In the genomic region with DNA sequence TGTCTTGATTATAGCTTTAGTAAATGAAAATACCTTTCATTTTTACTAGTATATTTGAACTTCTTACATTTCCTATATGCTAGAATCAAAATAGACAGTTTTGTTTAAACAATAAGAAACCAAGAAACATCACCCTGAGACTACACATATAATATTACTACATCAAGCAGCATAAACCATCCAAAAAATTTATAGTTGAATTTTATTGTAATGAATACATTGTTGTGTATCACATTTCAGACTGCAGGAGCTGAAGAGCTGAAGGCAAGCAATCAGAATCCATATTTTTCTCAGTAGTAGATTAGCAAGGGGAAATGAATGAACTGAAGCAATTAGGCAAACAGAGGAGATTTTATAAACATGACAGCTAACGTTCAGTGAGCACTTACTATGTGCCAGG, we compare ENCODE assay signal across 24 cellular contexts.
"Had no signal": no experiment of that assay in that cellular context is flagged by ENCODE, and none has a peak within 500 bp of the region (broad histone marks: within the 10 kb centered on the region; RNA-seq: fewer than 3 reads in every experiment).

No MANE protein-coding gene starts in this region.

- H3K9me3 Mint-ChIP-seq: natural killer cell; stimulated activated effector memory CD8-positive, alpha-beta T cell treated with anti-CD3 and anti-CD28 coated beads, Interleukin-12 subunit alpha, Interleukin-12 subunit beta, amount 100 ng/mL, for 72 hours had no signal

- H3K9me3 ChIP-seq: left lung, ovary, right atrium auricular region, spleen, suprapubic skin, thoracic aorta, tibial artery, upper lobe of right lung had no signal

- H3K27me3 Mint-ChIP-seq: progenitor cell of endocrine pancreas; stimulated activated naive CD8-positive, alpha-beta T cell treated with anti-CD3 and anti-CD28 coated beads, Interleukin-15, Interleukin-2, amounts not matched to agents 100 ng/mL and 50 ng/mL, for 24 hours had no signal

- H3K4me1 ChIP-seq: left lung, right atrium auricular region, spleen, suprapubic skin, upper lobe of right lung had no signal

- H3K4me1 Mint-ChIP-seq: naive B cell; natural killer cell; stimulated activated effector memory CD8-positive, alpha-beta T cell treated with anti-CD3 and anti-CD28 coated beads, Interleukin-12 subunit alpha, Interleukin-12 subunit beta, amount 100 ng/mL, for 72 hours had no signal

- H3K4me3 ChIP-seq: left lung, lung, ovary, right atrium auricular region, spleen, suprapubic skin, thoracic aorta, tibial artery, upper lobe of right lung had no signal

- H3K27me3 ChIP-seq: left lung, ovary, right atrium auricular region, spleen, suprapubic skin, tibial artery, upper lobe of right lung had no signal

- DNase-seq: hippocampal formation; kidney; left colon; left lung; mesendoderm; naive B cell; natural killer cell; ovary; small intestine; spleen; stimulated activated CD4-positive, alpha-beta T cell treated with anti-CD3 and anti-CD28 coated beads, Interleukin-4, amount 100 ng/mL, for 24 hours; stimulated activated naive CD4-positive, alpha-beta T cell; tibial artery; trophoblast cell; upper lobe of right lung had no signal

- H3K36me3 Mint-ChIP-seq: mesothelial cell of epicardium; naive B cell; natural killer cell; stimulated activated effector memory CD8-positive, alpha-beta T cell treated with anti-CD3 and anti-CD28 coated beads, Interleukin-12 subunit alpha, Interleukin-12 subunit beta, amount 100 ng/mL, for 72 hours had no signal

- H3K4me3 Mint-ChIP-seq: mesothelial cell of epicardium; naive B cell; natural killer cell; stimulated activated effector memory CD8-positive, alpha-beta T cell treated with anti-CD3 and anti-CD28 coated beads, Interleukin-12 subunit alpha, Interleukin-12 subunit beta, amount 100 ng/mL, for 72 hours; stimulated activated naive CD8-positive, alpha-beta T cell treated with anti-CD3 and anti-CD28 coated beads, Interleukin-15, Interleukin-2, amounts not matched to agents 100 ng/mL and 50 ng/mL, for 24 hours had no signal

- H3K27ac ChIP-seq: left lung, ovary, right atrium auricular region, spleen, suprapubic skin, thoracic aorta, tibial artery, upper lobe of right lung had no signal

- H3K27ac Mint-ChIP-seq: mesothelial cell of epicardium; naive B cell; natural killer cell; progenitor cell of endocrine pancreas; stimulated activated effector memory CD8-positive, alpha-beta T cell treated with anti-CD3 and anti-CD28 coated beads, Interleukin-12 subunit alpha, Interleukin-12 subunit beta, amount 100 ng/mL, for 72 hours; stimulated activated naive CD8-positive, alpha-beta T cell treated with anti-CD3 and anti-CD28 coated beads, Interleukin-15, Interleukin-2, amounts not matched to agents 100 ng/mL and 50 ng/mL, for 24 hours had no signal

- ATAC-seq: left colon; left lung; natural killer cell; sciatic nerve; stimulated activated effector memory CD8-positive, alpha-beta T cell treated with anti-CD3 and anti-CD28 coated beads, Interleukin-12 subunit alpha, Interleukin-12 subunit beta, amount 100 ng/mL, for 72 hours; upper lobe of right lung had no signal

- H3K36me3 ChIP-seq: left lung, ovary, right atrium auricular region, spleen, suprapubic skin, thoracic aorta, tibial artery, upper lobe of right lung had no signal
